ENCODE assay signal across 8 cellular contexts in the genomic region with DNA sequence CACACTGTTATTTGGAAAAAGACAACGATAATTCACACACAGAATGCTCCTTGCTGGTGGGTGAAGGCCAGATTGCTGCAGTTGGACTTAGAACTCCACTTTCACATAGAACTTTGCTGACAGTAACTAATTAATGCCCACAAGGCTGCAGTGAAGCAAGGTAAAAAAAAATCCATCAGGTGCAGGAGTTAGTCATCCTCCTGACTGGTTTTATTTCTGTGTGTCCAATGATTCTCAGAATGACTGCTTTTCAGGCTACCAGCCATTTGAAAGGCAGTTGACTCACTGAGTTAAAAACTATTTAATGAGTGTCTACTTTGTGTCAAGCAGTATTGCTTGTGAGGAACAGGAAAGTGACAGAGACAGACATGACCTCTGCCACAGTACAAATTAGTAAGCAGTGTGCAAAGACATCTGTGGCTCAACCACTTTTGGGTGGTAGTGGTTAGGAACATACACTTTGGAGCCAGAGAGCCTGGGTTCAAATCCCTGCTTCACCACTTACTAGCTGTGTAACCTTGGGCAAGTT. TPM values are rescaled to one million over a fixed set of nuclear protein-coding genes. Genes with fewer than 3 reads are reported as not detected.
DNase-seq lines count a peak whose midpoint lies in the region; ATAC-seq and TF ChIP-seq lines count a peak whose summit lies in the region.

No MANE protein-coding gene starts in this region.

- H3K27me3 ChIP-seq in Peyer's patch: no peaks in the 10 kb centered on the region
- no peaks in the 10 kb centered on the region for H3K27me3 ChIP-seq in left lung

- H3K4me1 ChIP-seq in Peyer's patch (peaks cover 0 to 43% (median 10%) of the 10 kb centered on the region in 4 donors), left lung (peaks cover 22 to 76% of the 10 kb centered on the region in 2 donors)

- peak overlapping the region in 3 of 5 donors; percentile 8 to 47 (median 44) for H3K4me3 Mint-ChIP-seq in immature natural killer cell

- ATAC-seq in GM18870 (IDR thresholded peaks at IDR 0.05; ENCODE audit: unreplicated experiment) (peak; percentile 87), HG02610 (IDR thresholded peaks at IDR 0.05; ENCODE audit: unreplicated experiment) (peak; percentile 86), left lung (no peak)

- peak overlapping the region; percentile 53 to 77 (median 72) for H3K27ac Mint-ChIP-seq in immature natural killer cell

- H3K27me3 Mint-ChIP-seq in immature natural killer cell (ENCODE audit: low read depth in 3 of 3): peaks cover 0 to under 1% (median 0%) of the 10 kb centered on the region in 3 donors

- H3K36me3 ChIP-seq in Peyer's patch (no peaks in the 10 kb centered on the region), left lung (no peaks in the 10 kb centered on the region)

- intact Hi-C loops in left lung (cut with DNase I): no loop called here

- DNase-seq in Peyer's patch (no peak), immature natural killer cell (no peak), left lung (no peak), NCI-H748 treated with DMSO at 0.1 percent for 48 hours (lab: John Stamatoyannopoulos, UW) (no peak), NCI-H146 (lab: John Stamatoyannopoulos, UW) (no peak), mesenteric fat pad (ENCODE audit: low spot score) (no peak)

- H3K4me3 ChIP-seq in Peyer's patch (no peak overlapping the region), left lung (no peak overlapping the region)

- H3K9me3 ChIP-seq in Peyer's patch: no peaks in the 10 kb centered on the region
- no peaks in the 10 kb centered on the region for H3K9me3 ChIP-seq in left lung

- no peaks in the 10 kb centered on the region for H3K36me3 Mint-ChIP-seq in immature natural killer cell

- no peaks in the 10 kb centered on the region for H3K9me3 Mint-ChIP-seq in immature natural killer cell

- H3K4me1 Mint-ChIP-seq in immature natural killer cell: peaks cover 84 to 85% of the 10 kb centered on the region in 2 donors

- TF ChIP-seq CTCF in Peyer's patch (IDR thresholded peaks at IDR 0.05) (no peak), left lung (IDR thresholded peaks at IDR 0.05) (no peak)

- H3K27ac ChIP-seq in Peyer's patch: peak overlapping the region in 3 of 4 donors; percentile 39 to 85 (median 55)
- no peak overlapping the region for H3K27ac ChIP-seq in left lung

- no peak for TF ChIP-seq POLR2A in Peyer's patch (IDR thresholded peaks at IDR 0.05)

RNA-seq across cellular contexts. Expression of gene ELOVL5, which starts 41.9 kb away (rescaled TPM):
- 100 to 1,000 TPM in 1 of 4 donors, 10 to 100 TPM in 3; 40.3 to 101 (median 78.6) TPM for total RNA-seq in Peyer's patch
- 10 to 100 TPM; 45.4 to 85.2 (median 63.0) TPM for polyA plus RNA-seq in immature natural killer cell
- 100 to 1,000 TPM; 127 to 132 TPM for total RNA-seq in left lung
- total RNA-seq in mesenteric fat pad: 392 TPM

Comparison
In these comparisons a context has a peak if more than half of its experiments do, and no peak if none do; other contexts are left out.
1. H3K27ac ChIP-seq: peak in Peyer's patch (3 of 4); none in left lung (0 of 2).